Comparison of ENCODE assay signal across 9 cellular contexts in the genomic region with DNA sequence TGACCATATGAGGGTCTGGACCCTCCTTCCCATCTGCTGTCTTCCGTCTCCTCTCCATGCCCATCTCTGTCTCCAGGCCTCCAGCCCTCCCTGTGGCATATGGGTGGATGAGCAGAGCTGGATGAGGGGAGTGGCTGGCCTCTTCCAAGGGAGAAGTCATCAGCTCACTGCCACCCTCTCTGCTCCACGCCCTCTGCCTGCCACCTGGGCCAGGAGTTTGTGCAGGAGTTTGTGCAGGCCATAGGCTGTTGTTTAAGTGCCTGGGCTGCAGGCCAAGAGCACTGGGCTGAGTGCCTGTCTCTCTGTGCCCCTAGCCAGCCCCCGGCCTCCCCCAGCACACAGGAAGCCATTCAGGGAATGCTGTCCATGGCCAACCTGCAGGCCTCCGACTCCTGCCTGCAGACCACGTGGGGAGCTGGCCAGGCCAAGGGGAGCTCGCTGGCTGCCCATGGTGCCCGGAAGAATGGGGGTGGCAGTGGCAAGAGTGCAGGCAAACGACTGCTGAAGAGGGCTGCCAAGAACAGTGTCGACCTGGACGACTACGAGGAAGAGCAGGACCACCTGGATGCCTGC.
DNase-seq lines count a peak whose midpoint lies in the region; ATAC-seq and TF ChIP-seq lines count a peak whose summit lies in the region.
"Had no signal": no experiment of that assay in that cellular context is flagged by ENCODE, and none has a peak within 500 bp of the region (broad histone marks: within the 10 kb centered on the region; RNA-seq: fewer than 3 reads in every experiment).

No MANE protein-coding gene starts in this region.

- DNase-seq in DMS153 treated with DMSO at 0.1 percent for 48 hours (lab: John Stamatoyannopoulos, UW; ENCODE audit: unreplicated experiment) (peak; percentile 17), NCI-H1092 treated with DMSO at 0.1 percent for 48 hours (lab: John Stamatoyannopoulos, UW) (peak; percentile 44), dorsolateral prefrontal cortex (peak in 6 of 10 donors; percentile 1 to 36 (median 18)), ovary (peak; percentile 4 to 27 (median 14)), GM19238 (ENCODE audit: insufficient read length, low spot score) (no peak)
- DNase-seq: activated CD4-positive, alpha-beta T cell treated with anti-CD3 and anti-CD28 coated beads for 4 hours; NCI-H526 had no signal

- 59 to 74% (median 60%) methylated on average over 11 of the region's 11 CpGs for WGBS in ovary, 3 donors

- TF ChIP-seq EP300 in ovary (IDR thresholded peaks at IDR 0.05) = no peak

- H3K4me1 ChIP-seq in ovary (ENCODE audit: insufficient read depth) = no peaks in the 10 kb centered on the region

- H3K36me3 ChIP-seq in ovary = no peaks in the 10 kb centered on the region

- no peaks in the 10 kb centered on the region for H3K9me3 ChIP-seq in ovary

- TF ChIP-seq CTCF in dorsolateral prefrontal cortex (IDR thresholded peaks at IDR 0.05 in 54 of 56, conservative IDR thresholded peaks at IDR 0.05 in 2 of 56; ENCODE audit: low read depth in 1 of 56, partially characterized antibody in 56 of 56) (no peak), ovary (IDR thresholded peaks at IDR 0.05) (no peak)

- H3K27me3 ChIP-seq in dorsolateral prefrontal cortex (no peaks in the 10 kb centered on the region), ovary (no peaks in the 10 kb centered on the region)

- H3K27ac ChIP-seq in dorsolateral prefrontal cortex (peak overlapping the region in 3 of 59 donors; percentile 4 to 14 (median 10)), ovary (no peak overlapping the region)

- no peak overlapping the region for H3K4me3 ChIP-seq in dorsolateral prefrontal cortex
- H3K4me3 ChIP-seq in ovary = no peak overlapping the region

- intact Hi-C loops in dorsolateral prefrontal cortex (cut with DNase I) (no loop called here), ovary (cut with DNase I) (no loop called here)

- ATAC-seq in GM21529 (IDR thresholded peaks at IDR 0.05; ENCODE audit: unreplicated experiment) = no peak
- no peak for ATAC-seq in HG02973 (IDR thresholded peaks at IDR 0.05; ENCODE audit: unreplicated experiment)

- TF ChIP-seq POLR2A in ovary (IDR thresholded peaks at IDR 0.05) = no peak
